8 cellular contexts compared by ENCODE assay signal in the genomic region with DNA sequence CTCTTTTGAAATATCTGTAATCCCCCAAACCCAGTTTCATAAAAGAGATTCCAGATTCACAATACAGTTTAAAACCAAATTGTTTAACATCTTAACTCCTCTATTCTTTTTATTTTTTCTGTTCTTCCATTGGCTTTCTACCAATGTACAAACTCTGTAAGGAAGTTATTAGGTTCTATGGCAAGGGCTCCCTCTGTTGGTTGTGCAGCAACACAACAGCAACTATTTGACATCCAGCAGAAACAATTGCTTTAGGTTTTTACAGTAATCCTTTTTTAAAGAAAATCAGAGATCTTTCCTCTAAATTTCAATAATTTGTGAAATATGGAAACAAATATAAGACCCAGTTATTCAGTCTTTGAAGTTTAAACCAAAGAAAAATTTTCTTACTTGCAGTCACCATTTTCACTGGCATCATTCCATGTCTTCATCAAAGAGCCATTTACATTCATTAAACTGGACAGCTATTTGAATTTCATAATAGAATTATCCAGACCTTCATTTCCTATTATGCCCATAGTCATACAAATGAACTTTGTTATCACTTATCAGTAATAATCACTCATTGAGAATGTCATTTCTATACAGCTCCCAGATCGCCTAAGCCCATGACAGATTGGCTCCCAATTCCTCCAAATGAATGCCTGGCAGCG. TPM values are rescaled to one million over a fixed set of nuclear protein-coding genes. Genes with fewer than 3 reads are reported as not detected.
DNase-seq lines count a peak whose midpoint lies in the region; ATAC-seq and TF ChIP-seq lines count a peak whose summit lies in the region.

No MANE protein-coding gene starts in this region.

- intact Hi-C loops in OCI-LY7 (cut with micrococcal nuclease; ENCODE audit: unreplicated experiment): loop anchor here (1.0 to 10.0 kb wide), 4 partner anchors 105 to 821 kb away; no protein-coding TSS in a partner anchor

- peak; percentile 9 to 37 for DNase-seq in activated CD4-positive, alpha-beta T cell treated with anti-CD3 and anti-CD28 coated beads for 24 hours (ENCODE audit: low read depth in 2 of 2)
- no peak for DNase-seq in activated CD4-positive, alpha-beta T cell treated with anti-CD3 and anti-CD28 coated beads for 1 hour
- DNase-seq in OCI-LY7 (ENCODE audit: low spot score) (peak; percentile 64), amniotic stem cell (lab: John Stamatoyannopoulos, UW) (peak; percentile 71), iPS DF 6.9 (ENCODE audit: low read depth, low spot score) (peak; percentile 16)
- DNase-seq in stimulated activated CD4-positive, alpha-beta T cell treated with anti-CD3 and anti-CD28 coated beads, Interleukin-15, amount 100 ng/mL, for 24 hours: peak; percentile 48

- H2AFZ ChIP-seq in KMS-11 (ENCODE audit: low read depth) (no peak overlapping the region), OCI-LY7 (ENCODE audit: low read length) (no peak overlapping the region)

- no TSS peak for BruUV-seq in OCI-LY7 (replicated peaks; lab: Mats Ljungman, UMichigan)

- H3K9me2 ChIP-seq in OCI-LY7 (ENCODE audit: insufficient read depth, low read length): no peaks in the 10 kb centered on the region

- H3K4me3 ChIP-seq in KMS-11 (IDR thresholded peaks at IDR 0.05; ENCODE audit: insufficient read depth, low read depth, low read length) (no peak overlapping the region), OCI-LY7 (ENCODE audit: low read depth, low read length, poor library complexity, severe bottlenecking) (no peak overlapping the region), iPS DF 6.9 (ENCODE audit: low read length) (no peak overlapping the region)

- no peak overlapping the region for H3K27ac ChIP-seq in KMS-11
- H3K27ac ChIP-seq in OCI-LY7 (ENCODE audit: low read depth, low read length, poor library complexity, severe bottlenecking): no peak overlapping the region
- H3K27ac ChIP-seq in iPS DF 6.9 (ENCODE audit: low read length): no peak overlapping the region

- POLR2A ChIA-PET in OCI-LY7 (lab: Charles Lee): interaction anchor here (1.3 kb wide), 1 partner anchor 37 kb away, joined by 3 read pairs; no protein-coding TSS in a partner anchor

- H3K4me2 ChIP-seq in KMS-11 (no peak overlapping the region), OCI-LY7 (ENCODE audit: low read length) (no peak overlapping the region)

- H3K36me3 ChIP-seq in KMS-11 (ENCODE audit: insufficient read depth) (no peaks in the 10 kb centered on the region), OCI-LY7 (ENCODE audit: insufficient read depth, low read length) (no peaks in the 10 kb centered on the region), iPS DF 6.9 (ENCODE audit: control insufficient read depth, insufficient read depth, low read length) (no peaks in the 10 kb centered on the region)

- H3K79me2 ChIP-seq in KMS-11 (ENCODE audit: insufficient read depth, low read depth) (no peaks in the 10 kb centered on the region), OCI-LY7 (ENCODE audit: insufficient read depth, low read depth, low read length) (no peaks in the 10 kb centered on the region)

- H4K20me1 ChIP-seq in KMS-11 (ENCODE audit: insufficient read depth) (no peaks in the 10 kb centered on the region), OCI-LY7 (ENCODE audit: insufficient read depth, low read length) (no peaks in the 10 kb centered on the region)

- H3K27me3 ChIP-seq in KMS-11 (ENCODE audit: insufficient read depth, low read depth) (no peaks in the 10 kb centered on the region), iPS DF 6.9 (ENCODE audit: control insufficient read depth, insufficient read depth, low read length) (no peaks in the 10 kb centered on the region)

- H3K4me1 ChIP-seq in KMS-11 (ENCODE audit: low read depth, poor library complexity, severe bottlenecking): no peaks in the 10 kb centered on the region
- no peaks in the 10 kb centered on the region for H3K4me1 ChIP-seq in OCI-LY7 (ENCODE audit: insufficient read depth, low read length, poor library complexity, severe bottlenecking)
- H3K4me1 ChIP-seq in iPS DF 6.9 (ENCODE audit: control insufficient read depth, insufficient read depth, low read length): no peaks in the 10 kb centered on the region

- H3K9ac ChIP-seq in KMS-11: no peak overlapping the region

- peak; percentile 61 for TF ChIP-seq CTCF in KMS-11 (conservative IDR thresholded peaks at IDR 0.05; ENCODE audit: low read depth, low read length)
- TF ChIP-seq CTCF in OCI-LY7 (conservative IDR thresholded peaks at IDR 0.05; ENCODE audit: low read length): peak; percentile 100

- ATAC-seq in HG02642 (IDR thresholded peaks at IDR 0.05; ENCODE audit: poor library complexity, unreplicated experiment): no peak

- WGBS in iPS DF 6.9 (ENCODE audit: insufficient coverage, insufficient read length): no CpG with 5 or more reads among the region's 2 CpGs

- CTCF ChIA-PET in OCI-LY7 (lab: Charles Lee; ENCODE audit: unreplicated experiment): no interaction called here

- H3K9me3 ChIP-seq in OCI-LY7 (ENCODE audit: low read length) (no peaks in the 10 kb centered on the region), iPS DF 6.9 (ENCODE audit: control insufficient read depth, insufficient read depth, low read length) (no peaks in the 10 kb centered on the region)

RNA-seq across cellular contexts. Expression of a gene that starts 46.5 kb away (rescaled TPM):
- total RNA-seq in OCI-LY7 (2014; rRNA removed; shearing (Covaris generic)): 4.8 and 5.7 TPM in 2 replicates
- total RNA-seq in OCI-LY7 (2022): 1.5 and 1.6 TPM in 2 replicates
